ENCODE assay signal across 9 cellular contexts in genomic region chr21:25283720-25284119, GRCh38.
DNase-seq lines count a peak whose midpoint lies in the region; ATAC-seq and TF ChIP-seq lines count a peak whose summit lies in the region.
"Had no signal": no experiment of that assay in that cellular context is flagged by ENCODE, and none has a peak within 500 bp of the region (broad histone marks: within the 10 kb centered on the region; RNA-seq: fewer than 3 reads in every experiment).

No MANE protein-coding gene starts in this region.

- H3K27ac ChIP-seq in osteoblast (ENCODE audit: low read depth, low read length) (no peak overlapping the region), suprapubic skin (no peak overlapping the region)
- H3K27ac ChIP-seq: BLaER1 had no signal

- H4K20me1 ChIP-seq in osteoblast (ENCODE audit: insufficient read depth, low read length): no peaks in the 10 kb centered on the region
- H4K20me1 ChIP-seq: BLaER1 had no signal

- 75% methylated on average over 6 of the region's 6 CpGs for WGBS in suprapubic skin

- TF ChIP-seq CTCF in astrocyte of the spinal cord (IDR thresholded peaks at IDR 0.05; ENCODE audit: low read depth, low read length) (peak; percentile 51), osteoblast (IDR thresholded peaks at IDR 0.05; ENCODE audit: extremely low read depth, low read depth, low read length) (peak; percentile 45), suprapubic skin (IDR thresholded peaks at IDR 0.05) (no peak)

- in situ Hi-C loops in astrocyte of the spinal cord (cut with HindIII; ENCODE audit: low sequenced_read_pairs): no loop called here

- H3K9me3 ChIP-seq in osteoblast (ENCODE audit: low read depth, low read length): no peaks in the 10 kb centered on the region
- no peaks in the 10 kb centered on the region for H3K9me3 ChIP-seq in suprapubic skin
- H3K9me3 ChIP-seq: BLaER1 had no signal

- no peak for TF ChIP-seq EP300 in suprapubic skin (IDR thresholded peaks at IDR 0.05)

- H3K4me1 ChIP-seq in osteoblast (ENCODE audit: insufficient read depth, low read length) (no peaks in the 10 kb centered on the region), suprapubic skin (no peaks in the 10 kb centered on the region)
- H3K4me1 ChIP-seq: BLaER1 had no signal

- H3K4me3 ChIP-seq in Jurkat, Clone E6-1 (ENCODE audit: low read length): no peak overlapping the region
- H3K4me3 ChIP-seq in astrocyte of the spinal cord (ENCODE audit: low read depth, low read length) (no peak overlapping the region), osteoblast (ENCODE audit: insufficient read depth, low read length) (no peak overlapping the region), suprapubic skin (no peak overlapping the region)
- H3K4me3 ChIP-seq: BLaER1 had no signal

- H3K4me2 ChIP-seq in osteoblast (ENCODE audit: insufficient read depth, low read length): no peak overlapping the region
- H3K4me2 ChIP-seq: BLaER1 had no signal

- TF ChIP-seq POLR2A in suprapubic skin (IDR thresholded peaks at IDR 0.05): no peak

- no peaks in the 10 kb centered on the region for H3K27me3 ChIP-seq in osteoblast (ENCODE audit: insufficient read depth, low read length)
- H3K27me3 ChIP-seq in suprapubic skin: no peaks in the 10 kb centered on the region
- H3K27me3 ChIP-seq: BLaER1 had no signal

- DNase-seq in NCI-H1694 treated with DMSO at 0.1 percent for 48 hours (lab: John Stamatoyannopoulos, UW): peak; percentile 10
- DNase-seq in NCI-H1694 (lab: John Stamatoyannopoulos, UW): no peak
- DNase-seq in Jurkat, Clone E6-1 (ENCODE audit: low read depth, low spot score): peak; percentile 48
- DNase-seq in astrocyte of the spinal cord (ENCODE audit: low read depth, low spot score): peak; percentile 37
- peak; percentile 51 for DNase-seq in osteoblast (ENCODE audit: insufficient read length, low spot score, missing footprints)
- no peak for DNase-seq in suprapubic skin (ENCODE audit: low spot score in 2 of 2)
- no peak for DNase-seq in activated T-cell treated with anti-CD3 and anti-CD28 coated beads for 4 hours

- H3K36me3 ChIP-seq in osteoblast (ENCODE audit: insufficient read depth, low read length) (no peaks in the 10 kb centered on the region), suprapubic skin (no peaks in the 10 kb centered on the region)
- H3K36me3 ChIP-seq: BLaER1 had no signal

- no peaks in the 10 kb centered on the region for H3K79me2 ChIP-seq in osteoblast (ENCODE audit: insufficient read depth, low read length)

- no peak for ATAC-seq in GM18909 (IDR thresholded peaks at IDR 0.05; ENCODE audit: poor library complexity, unreplicated experiment)

- peak overlapping the region; percentile 47 for H2AFZ ChIP-seq in osteoblast (ENCODE audit: low read length)

Comparison
In these comparisons a context has a peak if more than half of its experiments do, and no peak if none do; other contexts are left out.
1. DNase-seq: peak in NCI-H1694 treated with DMSO at 0.1 percent for 48 hours (single experiment), Jurkat, Clone E6-1 (single experiment), astrocyte of the spinal cord (single experiment) and osteoblast (single experiment); none in NCI-H1694 (single experiment), suprapubic skin (0 of 2) and activated T-cell treated with anti-CD3 and anti-CD28 coated beads for 4 hours (single experiment).
2. CTCF ChIP-seq: peak in astrocyte of the spinal cord (single experiment) and osteoblast (single experiment); none in suprapubic skin (0 of 2).